ENCODE assay signal across 1 cellular context in genomic region chr4:174375422-174375821, GRCh38.
TF ChIP-seq lines count a peak whose summit lies in the region.

No MANE protein-coding gene starts in this region.

TF ChIP-seq in HepG2, 621 proteins besides CTCF, POLR2A, EP300 and RAD21 (continued from another document):
- TF ChIP-seq MXI1 (IDR thresholded peaks at IDR 0.05; ENCODE audit: borderline replicate concordance, low read depth, low read length) (no peak), DMTF1 (CRISPR knock-in tag; IDR thresholded peaks at IDR 0.05) (no peak), RAD51 (IDR thresholded peaks at IDR 0.05; ENCODE audit: borderline replicate concordance) (no peak), TBX2 (CRISPR knock-in tag; IDR thresholded peaks at IDR 0.05; ENCODE audit: borderline replicate concordance) (no peak)
